In the genomic region with DNA sequence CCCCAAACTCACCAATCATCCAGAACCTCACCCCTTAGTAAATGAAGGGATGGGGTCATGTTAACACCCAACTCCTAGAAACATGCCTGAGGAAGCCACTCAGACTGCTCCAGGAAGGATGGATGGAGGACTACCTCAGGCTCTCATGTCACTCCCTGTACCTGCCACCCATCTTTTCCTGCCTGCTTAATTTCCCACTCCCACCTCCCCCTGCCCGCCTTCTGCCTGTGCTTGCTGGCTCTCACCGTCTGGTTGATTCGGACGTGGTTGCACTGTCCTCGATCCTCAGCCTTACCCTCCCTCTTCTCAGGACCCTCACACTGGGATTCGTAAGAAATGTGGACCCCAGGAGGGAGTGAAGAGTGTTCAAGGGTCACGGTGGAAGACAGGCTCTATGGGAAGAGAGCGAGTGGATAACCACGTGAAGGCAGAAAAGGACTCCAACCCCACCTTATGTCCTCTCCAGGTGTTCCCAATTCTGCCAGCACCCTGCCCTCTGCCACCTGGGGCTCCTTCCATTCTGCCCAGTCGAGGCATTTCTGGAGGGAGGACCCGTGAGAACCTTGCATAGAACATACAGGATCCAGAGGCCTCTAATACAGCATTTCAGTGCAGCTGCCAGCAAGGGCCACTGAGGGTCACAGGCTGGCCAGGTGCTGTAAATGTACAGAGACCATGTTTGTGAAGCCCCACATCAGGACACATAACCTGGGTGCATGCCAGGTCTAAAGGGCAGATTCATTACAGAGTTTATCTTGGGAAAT, we compare ENCODE assay signal across 1 cellular context.
A peak's percentile ranks its signal among the peaks of the same experiment; 100 is the strongest.
TF ChIP-seq lines count a peak whose summit lies in the region.

No MANE protein-coding gene starts in this region.

TF ChIP-seq in GM12891, 5 proteins besides CTCF, POLR2A, EP300 and RAD21:
- TF ChIP-seq POLR2AphosphoS5 (IDR thresholded peaks at IDR 0.05; ENCODE audit: low read depth, low read length), result peak; percentile 53; the same call in 1 of the 2 replicates
- no peak for TF ChIP-seq TAF1 (IDR thresholded peaks at IDR 0.05; ENCODE audit: low read depth, low read length)
TF ChIP-seq in GM12891: peak in this region for 1.
